Comparison of ENCODE assay signal across 1 cellular context in genomic region chr1:149926296-149926695, GRCh38.
TF ChIP-seq lines count a peak whose summit lies in the region.

No MANE protein-coding gene starts in this region.

TF ChIP-seq in GM12878, 131 proteins besides CTCF, POLR2A, EP300 and RAD21:
- no peak for TF ChIP-seq ZBTB11 (CRISPR knock-in tag; IDR thresholded peaks at IDR 0.05)
- no peak for TF ChIP-seq ASH2L (IDR thresholded peaks at IDR 0.05; ENCODE audit: borderline replicate concordance, low read depth)
- TF ChIP-seq ZZZ3 (IDR thresholded peaks at IDR 0.05; ENCODE audit: control insufficient read depth, insufficient read length, low read depth): no peak
- no peak for TF ChIP-seq WRNIP1 (IDR thresholded peaks at IDR 0.05; ENCODE audit: borderline replicate concordance, low read depth, low read length)
- no peak for TF ChIP-seq EGR1 (IDR thresholded peaks at IDR 0.05; ENCODE audit: borderline replicate concordance in 1 of 2, low read depth in 2 of 2, low read length in 2 of 2)
- TF ChIP-seq ZBTB40 (IDR thresholded peaks at IDR 0.05; ENCODE audit: borderline replicate concordance): no peak
- no peak for TF ChIP-seq RELA (IDR thresholded peaks at IDR 0.05; ENCODE audit: borderline replicate concordance, partially characterized antibody)
- TF ChIP-seq USF2 (IDR thresholded peaks at IDR 0.05; ENCODE audit: borderline replicate concordance, low read depth, low read length): no peak
- no peak for TF ChIP-seq SP1 (IDR thresholded peaks at IDR 0.05; ENCODE audit: low read depth, low read length)
- no peak for TF ChIP-seq MXI1 (IDR thresholded peaks at IDR 0.05; ENCODE audit: low read depth, low read length)
